Comparison of ENCODE assay signal across 1 cellular context in the genomic region with DNA sequence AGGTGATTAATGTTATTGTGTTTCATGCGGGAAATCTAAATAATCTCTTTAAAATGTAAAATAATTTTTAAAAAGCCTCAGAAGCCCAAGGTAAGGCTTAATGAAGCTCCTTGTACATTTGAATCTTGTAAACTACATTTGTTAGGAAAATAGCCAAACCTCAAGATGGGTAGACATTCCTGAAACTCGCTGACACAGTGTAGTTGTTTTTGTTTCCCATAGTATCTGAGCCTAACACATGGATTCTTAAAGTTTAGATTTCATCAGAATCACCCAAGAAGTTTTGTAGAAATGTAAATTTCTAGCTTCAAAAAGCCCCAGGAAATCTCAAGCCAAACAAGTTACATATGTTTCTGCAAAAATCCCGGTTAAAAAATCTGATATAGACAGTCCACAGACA.
TF ChIP-seq lines count a peak whose summit lies in the region.

No MANE protein-coding gene starts in this region.

TF ChIP-seq in GM23338, 12 proteins besides CTCF, POLR2A, EP300 and RAD21 (continued from another document):
- TF ChIP-seq, protein P1, sequence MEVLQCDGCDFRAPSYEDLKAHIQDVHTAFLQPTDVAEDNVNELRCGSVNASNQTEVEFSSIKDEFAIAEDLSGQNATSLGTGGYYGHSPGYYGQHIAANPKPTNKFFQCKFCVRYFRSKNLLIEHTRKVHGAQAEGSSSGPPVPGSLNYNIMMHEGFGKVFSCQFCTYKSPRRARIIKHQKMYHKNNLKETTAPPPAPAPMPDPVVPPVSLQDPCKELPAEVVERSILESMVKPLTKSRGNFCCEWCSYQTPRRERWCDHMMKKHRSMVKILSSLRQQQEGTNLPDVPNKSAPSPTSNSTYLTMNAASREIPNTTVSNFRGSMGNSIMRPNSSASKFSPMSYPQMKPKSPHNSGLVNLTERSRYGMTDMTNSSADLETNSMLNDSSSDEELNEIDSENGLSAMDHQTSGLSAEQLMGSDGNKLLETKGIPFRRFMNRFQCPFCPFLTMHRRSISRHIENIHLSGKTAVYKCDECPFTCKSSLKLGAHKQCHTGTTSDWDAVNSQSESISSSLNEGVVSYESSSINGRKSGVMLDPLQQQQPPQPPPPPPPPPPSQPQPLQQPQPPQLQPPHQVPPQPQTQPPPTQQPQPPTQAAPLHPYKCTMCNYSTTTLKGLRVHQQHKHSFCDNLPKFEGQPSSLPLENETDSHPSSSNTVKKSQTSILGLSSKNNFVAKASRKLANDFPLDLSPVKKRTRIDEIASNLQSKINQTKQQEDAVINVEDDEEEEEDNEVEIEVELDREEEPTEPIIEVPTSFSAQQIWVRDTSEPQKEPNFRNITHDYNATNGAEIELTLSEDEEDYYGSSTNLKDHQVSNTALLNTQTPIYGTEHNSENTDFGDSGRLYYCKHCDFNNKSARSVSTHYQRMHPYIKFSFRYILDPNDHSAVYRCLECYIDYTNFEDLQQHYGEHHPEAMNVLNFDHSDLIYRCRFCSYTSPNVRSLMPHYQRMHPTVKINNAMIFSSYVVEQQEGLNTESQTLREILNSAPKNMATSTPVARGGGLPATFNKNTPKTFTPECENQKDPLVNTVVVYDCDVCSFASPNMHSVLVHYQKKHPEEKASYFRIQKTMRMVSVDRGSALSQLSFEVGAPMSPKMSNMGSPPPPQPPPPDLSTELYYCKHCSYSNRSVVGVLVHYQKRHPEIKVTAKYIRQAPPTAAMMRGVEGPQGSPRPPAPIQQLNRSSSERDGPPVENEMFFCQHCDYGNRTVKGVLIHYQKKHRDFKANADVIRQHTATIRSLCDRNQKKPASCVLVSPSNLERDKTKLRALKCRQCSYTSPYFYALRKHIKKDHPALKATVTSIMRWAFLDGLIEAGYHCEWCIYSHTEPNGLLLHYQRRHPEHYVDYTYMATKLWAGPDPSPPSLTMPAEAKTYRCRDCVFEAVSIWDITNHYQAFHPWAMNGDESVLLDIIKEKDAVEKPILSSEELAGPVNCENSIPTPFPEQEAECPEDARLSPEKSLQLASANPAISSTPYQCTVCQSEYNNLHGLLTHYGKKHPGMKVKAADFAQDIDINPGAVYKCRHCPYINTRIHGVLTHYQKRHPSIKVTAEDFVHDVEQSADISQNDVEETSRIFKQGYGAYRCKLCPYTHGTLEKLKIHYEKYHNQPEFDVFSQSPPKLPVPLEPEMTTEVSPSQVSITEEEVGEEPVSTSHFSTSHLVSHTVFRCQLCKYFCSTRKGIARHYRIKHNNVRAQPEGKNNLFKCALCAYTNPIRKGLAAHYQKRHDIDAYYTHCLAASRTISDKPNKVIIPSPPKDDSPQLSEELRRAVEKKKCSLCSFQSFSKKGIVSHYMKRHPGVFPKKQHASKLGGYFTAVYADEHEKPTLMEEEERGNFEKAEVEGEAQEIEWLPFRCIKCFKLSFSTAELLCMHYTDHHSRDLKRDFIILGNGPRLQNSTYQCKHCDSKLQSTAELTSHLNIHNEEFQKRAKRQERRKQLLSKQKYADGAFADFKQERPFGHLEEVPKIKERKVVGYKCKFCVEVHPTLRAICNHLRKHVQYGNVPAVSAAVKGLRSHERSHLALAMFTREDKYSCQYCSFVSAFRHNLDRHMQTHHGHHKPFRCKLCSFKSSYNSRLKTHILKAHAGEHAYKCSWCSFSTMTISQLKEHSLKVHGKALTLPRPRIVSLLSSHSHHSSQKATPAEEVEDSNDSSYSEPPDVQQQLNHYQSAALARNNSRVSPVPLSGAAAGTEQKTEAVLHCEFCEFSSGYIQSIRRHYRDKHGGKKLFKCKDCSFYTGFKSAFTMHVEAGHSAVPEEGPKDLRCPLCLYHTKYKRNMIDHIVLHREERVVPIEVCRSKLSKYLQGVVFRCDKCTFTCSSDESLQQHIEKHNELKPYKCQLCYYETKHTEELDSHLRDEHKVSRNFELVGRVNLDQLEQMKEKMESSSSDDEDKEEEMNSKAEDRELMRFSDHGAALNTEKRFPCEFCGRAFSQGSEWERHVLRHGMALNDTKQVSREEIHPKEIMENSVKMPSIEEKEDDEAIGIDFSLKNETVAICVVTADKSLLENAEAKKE (CRISPR knock-in tag; IDR thresholded peaks at IDR 0.05), result no peak
